Comparison of ENCODE assay signal across 8 cellular contexts in genomic region chr2:95389256-95390119, GRCh38. TPM values are rescaled to one million over a fixed set of nuclear protein-coding genes. Genes with fewer than 3 reads are reported as not detected.
DNase-seq lines count a peak whose midpoint lies in the region; ATAC-seq, FAIRE-seq and TF ChIP-seq lines count a peak whose summit lies in the region.

No MANE protein-coding gene starts in this region.

- H3K4me3 Mint-ChIP-seq in T-helper 17 cell = no peak overlapping the region

- in situ Hi-C loops in GM13977 (cut with MboI; ENCODE audit: low pct_unique_long_range_greater_than_20kb, low sequenced_read_pairs, unreplicated experiment) = no loop called here

- ATAC-seq in T-helper 17 cell (peak; percentile 73), GM21526 (IDR thresholded peaks at IDR 0.05; ENCODE audit: low FRiP score, unreplicated experiment) (no peak)

- no peaks in the 10 kb centered on the region for H3K4me1 ChIP-seq in HUES64 (ENCODE audit: insufficient read depth, low read length)

- TF ChIP-seq CTCF in AG04449 (IDR thresholded peaks at IDR 0.05; ENCODE audit: insufficient read depth, low read length, missing control alignments) (peak; percentile 97), GM13977 (IDR thresholded peaks at IDR 0.05; ENCODE audit: extremely low read depth, insufficient read depth, missing control alignments) (peak; percentile 88), bronchial epithelial cell (IDR thresholded peaks at IDR 0.05; ENCODE audit: insufficient read depth, low read length, severe bottlenecking) (peak; percentile 98)

- no peak overlapping the region for H3K4me3 ChIP-seq in AG04449 (ENCODE audit: low read depth, low read length)
- H3K4me3 ChIP-seq in HUES64 (ENCODE audit: low read length) = peak overlapping the region; percentile 27; the same call in 1 of the 2 replicates
- no peak overlapping the region for H3K4me3 ChIP-seq in bronchial epithelial cell (ENCODE audit: low read depth, low read length)

- H3K36me3 Mint-ChIP-seq in T-helper 17 cell (ENCODE audit: low read depth) = no peaks in the 10 kb centered on the region

- peaks cover 21% of the 10 kb centered on the region for H3K27me3 ChIP-seq in HUES64 (ENCODE audit: insufficient read depth, low read length)
- no peaks in the 10 kb centered on the region for H3K27me3 ChIP-seq in bronchial epithelial cell (ENCODE audit: control insufficient read depth, insufficient read depth, low read length)

- WGBS in HUES64 = 68% methylated on average over 44 of the region's 44 CpGs

- FAIRE-seq in bronchial epithelial cell (lab: Jason Lieb, UNC) = no peak

- CTCF ChIA-PET in AG04449 (lab: Yijun Ruan, JAX) = interaction anchor here (0.7 to 8.7 kb wide), 25 partner anchors 8 to 355 kb away, joined by 3 to 74 read pairs (median 6); partner anchors contain the start of gene FAHD2A

- H3K9me3 ChIP-seq in HUES64 (ENCODE audit: insufficient read depth, low read depth, low read length) (no peaks in the 10 kb centered on the region), T-helper 17 cell (ENCODE audit: control insufficient read depth, low read length, poor library complexity, severe bottlenecking) (no peaks in the 10 kb centered on the region)

- H3K36me3 ChIP-seq in HUES64 (ENCODE audit: insufficient read depth, low read length) (no peaks in the 10 kb centered on the region), bronchial epithelial cell (ENCODE audit: control insufficient read depth, insufficient read depth, low read length) (no peaks in the 10 kb centered on the region)

- peaks cover 10% of the 10 kb centered on the region for H3K27me3 Mint-ChIP-seq in T-helper 17 cell

- no peak overlapping the region; the same call in 1 of the 2 replicates for H3K9ac ChIP-seq in HUES64 (ENCODE audit: low read depth, low read length)

- peaks cover 4% of the 10 kb centered on the region for H3K4me1 Mint-ChIP-seq in T-helper 17 cell

- POLR2A ChIA-PET in AG04449 (lab: Yijun Ruan, JAX) = no interaction called here

- DNase-seq in AG04449 (ENCODE audit: low read depth, low spot score) = no peak
- DNase-seq in GM13977 (ENCODE audit: low spot score) = peak; percentile 83
- peak in 2 of 3 donors; percentile 25 to 32 for DNase-seq in T-helper 17 cell
- peak; percentile 26 for DNase-seq in bronchial epithelial cell (ENCODE audit: low read depth)
- DNase-seq in kidney glomerular epithelial cell (lab: John Stamatoyannopoulos, UW) = peak; percentile 6
- peak; percentile 50 for DNase-seq in stimulated activated CD4-positive, alpha-beta T cell treated with anti-CD3 and anti-CD28 coated beads, Interleukin-1b, Interleukin-23, amount 100 ng/mL, for 48 hours

- H3K27ac Mint-ChIP-seq in T-helper 17 cell = no peak overlapping the region

- H3K27ac ChIP-seq in HUES64 (ENCODE audit: low read depth, low read length) = no peak overlapping the region

RNA-seq across cellular contexts. Expression of gene FAHD2A, which starts 13.0 kb away (rescaled TPM):
- polyA plus RNA-seq in HUES64 (2013, experiment 1 of 2) = 20.9 TPM
- 28.3 TPM for polyA plus RNA-seq in HUES64 (2013, experiment 2 of 2)
- 10 to 100 TPM; 19.1 to 19.8 TPM for total RNA-seq in T-helper 17 cell
- 33.7 and 34.9 TPM in 2 replicates for total RNA-seq in bronchial epithelial cell
